ENCODE assay signal across 24 cellular contexts in the genomic region with DNA sequence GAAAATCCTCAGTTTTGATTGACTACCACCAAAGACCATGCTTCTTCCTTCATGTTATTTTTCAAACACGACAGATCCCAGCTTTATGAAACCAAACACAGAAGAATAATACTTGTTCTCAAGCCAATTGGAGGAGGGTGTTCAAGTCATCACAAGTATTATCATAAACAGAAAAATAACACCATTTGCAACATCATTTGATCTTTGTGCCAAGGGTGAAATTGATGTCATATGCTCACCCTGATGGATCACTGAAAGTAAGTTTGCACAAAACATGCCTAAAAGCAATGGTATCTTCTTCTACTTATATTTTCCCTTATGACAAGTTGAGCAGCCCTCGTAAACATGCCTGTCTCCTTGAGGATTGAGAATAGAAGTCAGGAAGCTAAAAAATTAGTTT.
DNase-seq lines count a peak whose midpoint lies in the region; ATAC-seq, FAIRE-seq and TF ChIP-seq lines count a peak whose summit lies in the region.
"Had no signal": no experiment of that assay in that cellular context is flagged by ENCODE, and none has a peak within 500 bp of the region (broad histone marks: within the 10 kb centered on the region; RNA-seq: fewer than 3 reads in every experiment).

No MANE protein-coding gene starts in this region.

- ATAC-seq in K562: no peak
- ATAC-seq: A549, GM12878 had no signal

- no TSS peak for BruUV-seq in K562 (replicated peaks; lab: Mats Ljungman, UMichigan)

- 10% methylated on average over 2 of the region's 2 CpGs for whole genome bisulfite sequencing in K562 (ENCODE audit: insufficient coverage, low coverage, missing lambda C conversion rate)

- H3K9me3 ChIP-seq in K562 (replicated peaks; ENCODE audit: control insufficient read depth, insufficient read depth, low read depth, low read length): peaks cover 6% of the 10 kb centered on the region
- H3K9me3 ChIP-seq in BE2C: no peaks in the 10 kb centered on the region

- H4K20me1 ChIP-seq in K562 (replicated peaks; ENCODE audit: control insufficient read depth, insufficient read depth, low read length): no peaks in the 10 kb centered on the region
- H4K20me1 ChIP-seq: BLaER1 had no signal

- CTCF ChIA-PET in K562 (lab: Yijun Ruan, JAX; ENCODE audit: low intra/inter-chr PET ratio): no interaction called here

- TF ChIP-seq EP300 in K562 (IDR thresholded peaks at IDR 0.05; ENCODE audit: low read length): no peak

- no peaks in the 10 kb centered on the region for H3K79me2 ChIP-seq in K562 (ENCODE audit: control insufficient read depth, insufficient read depth, low read length)

- DNase-seq in GM18507 (ENCODE audit: extremely low spot score, insufficient read length, low read depth) (no peak), K562 (ENCODE audit: extremely low read depth in 1 of 4, low spot score in 3 of 4) (no peak), fibroblast of gingiva (ENCODE audit: low read depth) (peak; percentile 54), BE2C (no peak), activated gamma-delta T cell (lab: John Stamatoyannopoulos, UW) (no peak)
- DNase-seq: AML-193; C1 segment of cervical spinal cord; CD4-positive, alpha-beta memory T cell; CD4-positive, CD25-positive, alpha-beta regulatory T cell; CD8-positive, alpha-beta memory T cell; COR-L47; DMS 273 treated with DMSO at 0.1 percent for 48 hours; DMS153; DMS53; DMS79; DND-41; EL; GDM1 had no signal

- H3K27me3 ChIP-seq in K562 (ENCODE audit: control insufficient read depth in 2 of 2, insufficient read depth in 2 of 2, low read length in 2 of 2) (no peaks in the 10 kb centered on the region), BE2C (no peaks in the 10 kb centered on the region)
- H3K27me3 ChIP-seq: BLaER1 had no signal

- no peak overlapping the region for H3K4me2 ChIP-seq in K562 (ENCODE audit: insufficient read depth, low read length)
- H3K4me2 ChIP-seq: A549, BLaER1 had no signal

- FAIRE-seq in GM18507 (lab: Jason Lieb, UNC): peak; percentile 15
- FAIRE-seq in K562 (lab: Jason Lieb, UNC): no peak
- FAIRE-seq: A549, GM12878, GM12892, GM19239 had no signal

- H3K9ac ChIP-seq in K562 (ENCODE audit: insufficient read depth in 1 of 2, low read depth in 2 of 2, low read length in 2 of 2): no peak overlapping the region
- H3K9ac ChIP-seq: BLaER1 had no signal

- H2AFZ ChIP-seq in K562 (ENCODE audit: low read depth, low read length): peak overlapping the region; percentile 12; the same call in 1 of the 2 replicates

- no peak for TF ChIP-seq CTCF in K562 (IDR thresholded peaks at IDR 0.05 in 2 of 3, conservative IDR thresholded peaks at IDR 0.05 in 1 of 3; ENCODE audit: insufficient read depth in 2 of 3, low read depth in 1 of 3, low read length in 3 of 3)
- no peak for TF ChIP-seq CTCF in BE2C (IDR thresholded peaks at IDR 0.05; ENCODE audit: low read depth, low read length)

- H3K4me1 ChIP-seq in K562 (replicated peaks in 1 of 2; ENCODE audit: control insufficient read depth in 2 of 2, insufficient read depth in 2 of 2, low read length in 2 of 2) (no peaks in the 10 kb centered on the region), BE2C (no peaks in the 10 kb centered on the region)
- H3K4me1 ChIP-seq: A549, BLaER1 had no signal

- H3K4me3 ChIP-seq in K562 (no peak overlapping the region), BE2C (ENCODE audit: low read depth, low read length) (no peak overlapping the region)
- H3K4me3 ChIP-seq: A549, BLaER1, GM12878 had no signal

- in situ Hi-C loops in K562 (cut with MboI): no loop called here

- H3K27ac ChIP-seq in K562 (ENCODE audit: extremely low read depth, low read depth, low read length): no peak overlapping the region
- H3K27ac ChIP-seq: 22Rv1, A549, BLaER1 had no signal

- intact Hi-C loops in K562 (cut with micrococcal nuclease): no loop called here

- no peaks in the 10 kb centered on the region for H3K9me1 ChIP-seq in K562 (ENCODE audit: control insufficient read depth, insufficient read depth, low read length)

- POLR2A ChIA-PET in K562 (lab: Yijun Ruan, JAX): interaction anchor here (0.8 kb wide), 1 partner anchor 20 kb away, joined by 3 read pairs; no protein-coding TSS in a partner anchor

- no peak for TF ChIP-seq POLR2A in K562 (conservative IDR thresholded peaks at IDR 0.05)

- H3K36me3 ChIP-seq in K562 (ENCODE audit: control insufficient read depth, insufficient read depth, low read length) (no peaks in the 10 kb centered on the region), BE2C (no peaks in the 10 kb centered on the region)
- H3K36me3 ChIP-seq: BLaER1 had no signal

- no peak for TF ChIP-seq RAD21 in K562 (CRISPR knock-in tag; conservative IDR thresholded peaks at IDR 0.05 in 1 of 2, IDR thresholded peaks at IDR 0.05 in 1 of 2)

TF ChIP-seq in K562, 482 proteins besides CTCF, POLR2A, EP300 and RAD21:
- TF ChIP-seq, protein P1, sequence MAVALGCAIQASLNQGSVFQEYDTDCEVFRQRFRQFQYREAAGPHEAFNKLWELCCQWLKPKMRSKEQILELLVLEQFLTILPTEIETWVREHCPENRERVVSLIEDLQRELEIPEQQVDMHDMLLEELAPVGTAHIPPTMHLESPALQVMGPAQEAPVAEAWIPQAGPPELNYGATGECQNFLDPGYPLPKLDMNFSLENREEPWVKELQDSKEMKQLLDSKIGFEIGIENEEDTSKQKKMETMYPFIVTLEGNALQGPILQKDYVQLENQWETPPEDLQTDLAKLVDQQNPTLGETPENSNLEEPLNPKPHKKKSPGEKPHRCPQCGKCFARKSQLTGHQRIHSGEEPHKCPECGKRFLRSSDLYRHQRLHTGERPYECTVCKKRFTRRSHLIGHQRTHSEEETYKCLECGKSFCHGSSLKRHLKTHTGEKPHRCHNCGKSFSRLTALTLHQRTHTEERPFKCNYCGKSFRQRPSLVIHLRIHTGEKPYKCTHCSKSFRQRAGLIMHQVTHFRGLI (CRISPR knock-in tag; IDR thresholded peaks at IDR 0.05): no peak
- TF ChIP-seq POU5F1 (IDR thresholded peaks at IDR 0.05; ENCODE audit: borderline replicate concordance, low read depth, low read length, partially characterized antibody) (no peak), ILF3 (IDR thresholded peaks at IDR 0.05; ENCODE audit: borderline replicate concordance) (no peak), ZNF316 (IDR thresholded peaks at IDR 0.05) (no peak), SRF (CRISPR knock-in tag; IDR thresholded peaks at IDR 0.05) (no peak), ZC3H11A (IDR thresholded peaks at IDR 0.05; ENCODE audit: low read depth, low read length) (no peak), SMARCE1 (IDR thresholded peaks at IDR 0.05) (no peak)
- TF ChIP-seq, protein P2, sequence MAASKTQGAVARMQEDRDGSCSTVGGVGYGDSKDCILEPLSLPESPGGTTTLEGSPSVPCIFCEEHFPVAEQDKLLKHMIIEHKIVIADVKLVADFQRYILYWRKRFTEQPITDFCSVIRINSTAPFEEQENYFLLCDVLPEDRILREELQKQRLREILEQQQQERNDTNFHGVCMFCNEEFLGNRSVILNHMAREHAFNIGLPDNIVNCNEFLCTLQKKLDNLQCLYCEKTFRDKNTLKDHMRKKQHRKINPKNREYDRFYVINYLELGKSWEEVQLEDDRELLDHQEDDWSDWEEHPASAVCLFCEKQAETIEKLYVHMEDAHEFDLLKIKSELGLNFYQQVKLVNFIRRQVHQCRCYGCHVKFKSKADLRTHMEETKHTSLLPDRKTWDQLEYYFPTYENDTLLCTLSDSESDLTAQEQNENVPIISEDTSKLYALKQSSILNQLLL (CRISPR knock-in tag; IDR thresholded peaks at IDR 0.05; ENCODE audit: borderline replicate concordance): no peak
